ENCODE assay signal across 8 cellular contexts in the genomic region with DNA sequence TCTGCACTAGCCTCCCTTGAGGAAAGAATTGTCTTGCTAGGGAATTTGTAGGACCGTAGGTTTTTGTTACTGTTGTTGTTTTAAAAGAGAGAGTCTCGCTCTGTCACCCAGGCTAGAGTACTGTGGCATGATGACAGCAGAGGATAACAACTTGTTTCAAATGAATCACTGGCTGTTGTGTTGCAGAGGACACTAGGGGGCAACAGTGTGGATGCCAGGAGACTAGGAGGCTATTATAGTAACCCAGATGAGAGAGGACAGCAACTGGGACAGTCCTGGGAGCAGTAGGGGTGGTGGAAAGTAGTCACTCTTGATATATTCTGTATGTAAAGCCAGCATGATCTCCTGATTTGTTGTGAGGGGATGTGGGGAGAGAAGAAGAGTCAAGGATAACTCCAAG. TPM values are rescaled to one million over a fixed set of nuclear protein-coding genes. Genes with fewer than 3 reads are reported as not detected.
DNase-seq lines count a peak whose midpoint lies in the region; ATAC-seq, FAIRE-seq and TF ChIP-seq lines count a peak whose summit lies in the region.

No MANE protein-coding gene starts in this region.

- DNase-seq in GM03348 (ENCODE audit: low spot score) (peak; percentile 64), H4 (ENCODE audit: low spot score) (peak; percentile 63), RCC 7860 (ENCODE audit: low spot score) (peak; percentile 24), heart right ventricle (no peak), NCI-H1092 treated with DMSO at 0.1 percent for 48 hours (lab: John Stamatoyannopoulos, UW) (no peak), NCI-H345 treated with DMSO at 0.1 percent for 48 hours (lab: John Stamatoyannopoulos, UW; ENCODE audit: unreplicated experiment) (no peak), NCI-H2107 treated with DMSO at 0.1 percent for 48 hours (lab: John Stamatoyannopoulos, UW; ENCODE audit: unreplicated experiment) (no peak)

- WGBS in heart right ventricle, 2 donors = 64 to 67% methylated on average over 2 of the region's 2 CpGs

- peak in 8 of 9 donors; percentile 7 to 50 (median 36) for TF ChIP-seq CTCF in heart right ventricle (IDR thresholded peaks at IDR 0.05)

- H3K27ac ChIP-seq in heart right ventricle = no peak overlapping the region

- no peaks in the 10 kb centered on the region for H3K9me3 ChIP-seq in heart right ventricle

- no peaks in the 10 kb centered on the region for H3K27me3 ChIP-seq in heart right ventricle

- H3K4me3 ChIP-seq in heart right ventricle = no peak overlapping the region

- no peak for FAIRE-seq in RCC 7860 (lab: Jason Lieb, UNC)

- intact Hi-C loops in heart right ventricle (cut with DNase I) = no loop called here

- peak in 6 of 8 donors; percentile 38 to 69 (median 58) for ATAC-seq in heart right ventricle
- ATAC-seq in HG03139 (IDR thresholded peaks at IDR 0.05; ENCODE audit: unreplicated experiment) = no peak

- peaks cover 0 to 23% (median 10%) of the 10 kb centered on the region in 9 donors for H3K4me1 ChIP-seq in heart right ventricle

- H3K36me3 ChIP-seq in heart right ventricle = no peaks in the 10 kb centered on the region

RNA-seq across cellular contexts. Expression of gene LAMA4, which starts 41.8 kb away (rescaled TPM):
- 16.4 and 18.4 TPM in 2 replicates for total RNA-seq in H4 (2014; rRNA removed; shearing (Covaris generic))
- 100 to 1,000 TPM in 1 of 10 donors, 10 to 100 TPM in 9; 35.4 to 103 (median 82.5) TPM for total RNA-seq in heart right ventricle
- 10 to 100 TPM; 23.7 to 92.5 TPM for polyA plus RNA-seq in heart right ventricle

RNA-seq across cellular contexts. Expression of gene RFPL4B, which starts 51.0 kb away (rescaled TPM):
- total RNA-seq in H4 (2014; rRNA removed; shearing (Covaris generic)) = not detected in 2 replicates
- total RNA-seq in heart right ventricle = under 1 TPM in 1 of 10 donors, not detected in 9; 0.12 TPM
- polyA plus RNA-seq in heart right ventricle = not detected

Comparison
In these comparisons a context has a peak if more than half of its experiments do, and no peak if none do; other contexts are left out.
1. DNase-seq: peak in GM03348 (single experiment), H4 (single experiment) and RCC 7860 (single experiment); none in heart right ventricle (0 of 2), NCI-H1092 treated with DMSO at 0.1 percent for 48 hours (single experiment), NCI-H345 treated with DMSO at 0.1 percent for 48 hours (single experiment) and NCI-H2107 treated with DMSO at 0.1 percent for 48 hours (single experiment).